8 cellular contexts compared by ENCODE assay signal in genomic region chr11:1694064-1694845, GRCh38. TPM values are rescaled to one million over a fixed set of nuclear protein-coding genes. Genes with fewer than 3 reads are reported as not detected.
DNase-seq lines count a peak whose midpoint lies in the region; ATAC-seq and TF ChIP-seq lines count a peak whose summit lies in the region.

No MANE protein-coding gene starts in this region.

- DNase-seq in DMS79 treated with DMSO at 0.1 percent for 48 hours (lab: John Stamatoyannopoulos, UW) (peak; percentile 23), DMS79 (lab: John Stamatoyannopoulos, UW) (no peak), RKO (ENCODE audit: low spot score) (peak; percentile 87), foreskin fibroblast (peak; percentile 58 to 92)
- peak; percentile 35 for DNase-seq in Jurkat, Clone E6-1 (ENCODE audit: low read depth, low spot score)
- DNase-seq in activated T-helper 2 cell treated with anti-CD3 and anti-CD28 coated beads, Interferon-gamma antibody, Interleukin-2, Interleukin-4, amounts not matched to agents 10 μg/mL and 5 μg/mL and 100 μg/mL, durations not matched to agents 14 hours and 24 hours and 36 hours (ENCODE audit: low spot score), result peak; percentile 66
- peak; percentile 89 to 93 for DNase-seq in stimulated activated effector memory CD8-positive, alpha-beta T cell treated with anti-CD3 and anti-CD28 coated beads, Interleukin-12 subunit alpha, Interleukin-12 subunit beta, amount 100 ng/mL, for 72 hours (ENCODE audit: low spot score in 2 of 2)

- ATAC-seq in stimulated activated effector memory CD8-positive, alpha-beta T cell treated with anti-CD3 and anti-CD28 coated beads, Interleukin-12 subunit alpha, Interleukin-12 subunit beta, amount 100 ng/mL, for 72 hours, result peak; percentile 88

- no peaks in the 10 kb centered on the region for H3K9me3 Mint-ChIP-seq in activated T-helper 2 cell treated with anti-CD3 and anti-CD28 coated beads, Interferon-gamma antibody, Interleukin-2, Interleukin-4, amounts not matched to agents 10 μg/mL and 5 μg/mL and 100 μg/mL, durations not matched to agents 14 hours and 24 hours and 36 hours
- peaks cover 5% of the 10 kb centered on the region for H3K9me3 Mint-ChIP-seq in nephron
- H3K9me3 Mint-ChIP-seq in stimulated activated effector memory CD8-positive, alpha-beta T cell treated with anti-CD3 and anti-CD28 coated beads, Interleukin-12 subunit alpha, Interleukin-12 subunit beta, amount 100 ng/mL, for 72 hours, result no peaks in the 10 kb centered on the region

- peak; percentile 80 for TF ChIP-seq CTCF in foreskin fibroblast (IDR thresholded peaks at IDR 0.05; ENCODE audit: low read depth, low read length)
- TF ChIP-seq CTCF in nephron (IDR thresholded peaks at IDR 0.05; ENCODE audit: unreplicated experiment in 3 of 3), result peak; percentile 92 to 95 (median 92)

- H3K4me3 Mint-ChIP-seq in activated T-helper 2 cell treated with anti-CD3 and anti-CD28 coated beads, Interferon-gamma antibody, Interleukin-2, Interleukin-4, amounts not matched to agents 10 μg/mL and 5 μg/mL and 100 μg/mL, durations not matched to agents 14 hours and 24 hours and 36 hours (ENCODE audit: low read depth), result no peak overlapping the region
- H3K4me3 Mint-ChIP-seq in nephron, result peak overlapping the region in 1 of 3 experiments; percentile 23
- peak overlapping the region; percentile 76 for H3K4me3 Mint-ChIP-seq in stimulated activated effector memory CD8-positive, alpha-beta T cell treated with anti-CD3 and anti-CD28 coated beads, Interleukin-12 subunit alpha, Interleukin-12 subunit beta, amount 100 ng/mL, for 72 hours

- H3K27me3 Mint-ChIP-seq in activated T-helper 2 cell treated with anti-CD3 and anti-CD28 coated beads, Interferon-gamma antibody, Interleukin-2, Interleukin-4, amounts not matched to agents 10 μg/mL and 5 μg/mL and 100 μg/mL, durations not matched to agents 14 hours and 24 hours and 36 hours (ENCODE audit: low read depth), result peaks cover 18% of the 10 kb centered on the region
- peaks cover 29% of the 10 kb centered on the region for H3K27me3 Mint-ChIP-seq in nephron (ENCODE audit: low read depth)

- H3K4me3 ChIP-seq in Jurkat, Clone E6-1 (ENCODE audit: low read length), result no peak overlapping the region; the same call in 1 of the 2 replicates
- no peak overlapping the region for H3K4me3 ChIP-seq in foreskin fibroblast (ENCODE audit: low read depth in 1 of 2, low read length in 2 of 2)

- H3K36me3 Mint-ChIP-seq in activated T-helper 2 cell treated with anti-CD3 and anti-CD28 coated beads, Interferon-gamma antibody, Interleukin-2, Interleukin-4, amounts not matched to agents 10 μg/mL and 5 μg/mL and 100 μg/mL, durations not matched to agents 14 hours and 24 hours and 36 hours (ENCODE audit: low read depth), result no peaks in the 10 kb centered on the region
- no peaks in the 10 kb centered on the region for H3K36me3 Mint-ChIP-seq in nephron (ENCODE audit: low read depth)
- H3K36me3 Mint-ChIP-seq in stimulated activated effector memory CD8-positive, alpha-beta T cell treated with anti-CD3 and anti-CD28 coated beads, Interleukin-12 subunit alpha, Interleukin-12 subunit beta, amount 100 ng/mL, for 72 hours, result no peaks in the 10 kb centered on the region

- no peak overlapping the region for H3K27ac Mint-ChIP-seq in activated T-helper 2 cell treated with anti-CD3 and anti-CD28 coated beads, Interferon-gamma antibody, Interleukin-2, Interleukin-4, amounts not matched to agents 10 μg/mL and 5 μg/mL and 100 μg/mL, durations not matched to agents 14 hours and 24 hours and 36 hours
- H3K27ac Mint-ChIP-seq in nephron, result no peak overlapping the region
- peak overlapping the region; percentile 59 for H3K27ac Mint-ChIP-seq in stimulated activated effector memory CD8-positive, alpha-beta T cell treated with anti-CD3 and anti-CD28 coated beads, Interleukin-12 subunit alpha, Interleukin-12 subunit beta, amount 100 ng/mL, for 72 hours

- H3K4me1 Mint-ChIP-seq in activated T-helper 2 cell treated with anti-CD3 and anti-CD28 coated beads, Interferon-gamma antibody, Interleukin-2, Interleukin-4, amounts not matched to agents 10 μg/mL and 5 μg/mL and 100 μg/mL, durations not matched to agents 14 hours and 24 hours and 36 hours (ENCODE audit: low read depth), result peaks cover 2% of the 10 kb centered on the region
- H3K4me1 Mint-ChIP-seq in nephron, result peaks cover 16% of the 10 kb centered on the region
- peaks cover 29% of the 10 kb centered on the region for H3K4me1 Mint-ChIP-seq in stimulated activated effector memory CD8-positive, alpha-beta T cell treated with anti-CD3 and anti-CD28 coated beads, Interleukin-12 subunit alpha, Interleukin-12 subunit beta, amount 100 ng/mL, for 72 hours

- intact Hi-C loops in activated T-helper 2 cell treated with anti-CD3 and anti-CD28 coated beads, Interferon-gamma antibody, Interleukin-2, Interleukin-4, amounts not matched to agents 10 μg/mL and 5 μg/mL and 100 μg/mL, durations not matched to agents 14 hours and 24 hours and 36 hours (cut with micrococcal nuclease), result loop anchor here (1.0 to 10.0 kb wide), 3 partner anchors 42 to 461 kb away; no protein-coding TSS in a partner anchor

RNA-seq across cellular contexts. Expression of gene KRTAP5-6, which starts 2.7 kb away (rescaled TPM):
- not detected for polyA plus RNA-seq in Jurkat, Clone E6-1 (2012; ENCODE audit: insufficient read depth, insufficient read length)
- not detected in 2 replicates for total RNA-seq in activated T-helper 2 cell treated with anti-CD3 and anti-CD28 coated beads, Interferon-gamma antibody, Interleukin-2, Interleukin-4, amounts not matched to agents 10 μg/mL and 5 μg/mL and 100 μg/mL, durations not matched to agents 14 hours and 24 hours and 36 hours

RNA-seq across cellular contexts. Expression of gene IFITM10, which starts 56.1 kb away (rescaled TPM):
- not detected for polyA plus RNA-seq in Jurkat, Clone E6-1 (2012; ENCODE audit: insufficient read depth, insufficient read length)
- total RNA-seq in activated T-helper 2 cell treated with anti-CD3 and anti-CD28 coated beads, Interferon-gamma antibody, Interleukin-2, Interleukin-4, amounts not matched to agents 10 μg/mL and 5 μg/mL and 100 μg/mL, durations not matched to agents 14 hours and 24 hours and 36 hours, result 0.14 and 0.34 TPM in 2 replicates
